Comparison of ENCODE assay signal across 29 cellular contexts in the genomic region with DNA sequence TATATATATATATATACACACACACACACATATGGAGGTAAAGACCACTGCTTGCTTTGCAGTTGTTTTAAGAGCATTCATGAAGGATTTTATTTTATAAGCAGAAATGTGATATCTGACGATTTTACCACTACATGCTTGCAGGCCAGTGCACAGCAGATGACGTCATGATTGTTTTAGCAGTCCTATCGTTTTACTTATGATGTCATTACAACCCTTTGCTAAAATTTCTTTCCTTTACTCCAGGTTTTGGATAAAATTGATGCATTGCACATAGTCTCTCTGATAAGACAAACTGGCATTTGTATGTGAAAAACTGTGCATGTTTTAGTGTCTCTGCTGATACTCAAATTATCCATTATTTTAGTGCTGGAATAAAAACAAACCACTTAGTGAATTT. TPM values are rescaled to one million over a fixed set of nuclear protein-coding genes. Genes with fewer than 3 reads are reported as not detected.
DNase-seq lines count a peak whose midpoint lies in the region; ATAC-seq and TF ChIP-seq lines count a peak whose summit lies in the region.
"Had no signal": no experiment of that assay in that cellular context is flagged by ENCODE, and none has a peak within 500 bp of the region (broad histone marks: within the 10 kb centered on the region; RNA-seq: fewer than 3 reads in every experiment).

No MANE protein-coding gene starts in this region.

- H3K9me3 ChIP-seq in subcutaneous abdominal adipose tissue (ENCODE audit: control insufficient read depth in 5 of 5, low read length in 5 of 5): no peaks in the 10 kb centered on the region
- H3K9me3 ChIP-seq: breast epithelium, suprapubic skin, uterus had no signal

- H3K4me3 ChIP-seq in fibroblast of mammary gland (ENCODE audit: control insufficient read depth, low read depth, low read length): no peak overlapping the region
- H3K4me3 ChIP-seq in subcutaneous abdominal adipose tissue (ENCODE audit: low read depth in 1 of 5, low read length in 5 of 5): no peak overlapping the region
- H3K4me3 ChIP-seq: breast epithelium, suprapubic skin, uterus had no signal

- peaks cover 0 to 62% (median 41%) of the 10 kb centered on the region in 5 donors for H3K4me1 ChIP-seq in subcutaneous abdominal adipose tissue (ENCODE audit: control insufficient read depth in 5 of 5, insufficient read depth in 5 of 5, low read length in 5 of 5)
- H3K4me1 ChIP-seq: uterus had no signal

- H3K36me3 ChIP-seq in subcutaneous abdominal adipose tissue (ENCODE audit: control insufficient read depth in 5 of 5, insufficient read depth in 5 of 5, low read length in 5 of 5): peaks cover 0 to 3% (median 0%) of the 10 kb centered on the region in 5 donors
- H3K36me3 ChIP-seq: breast epithelium, suprapubic skin, uterus, WERI-Rb-1 had no signal

- ATAC-seq in GM21825 (IDR thresholded peaks at IDR 0.05; ENCODE audit: unreplicated experiment): no peak
- ATAC-seq: activated CD8-positive, alpha-beta memory T cell treated with anti-CD3 and anti-CD28 coated beads, Interleukin-2, amount 10 ng/mL, durations not matched to agents 7 days and 5 days; activated T-cell treated with anti-CD3 and anti-CD28 coated beads, Interleukin-2, amount 50 U/mL, for 72 hours; left colon; Panc1; sciatic nerve; stimulated activated naive B cell treated with anti-CD40 and anti-IgM and Interleukin-4, amounts not matched to agents 10 μg/mL and 1 μg/mL and 100 μg/mL, for 72 hours had no signal

- H3K9ac ChIP-seq in subcutaneous abdominal adipose tissue (ENCODE audit: low read length in 5 of 5): no peak overlapping the region

- TF ChIP-seq CTCF in fibroblast of mammary gland (conservative IDR thresholded peaks at IDR 0.05; ENCODE audit: control insufficient read depth, insufficient read depth, low read depth, low read length): no peak

- H3K27me3 ChIP-seq in subcutaneous abdominal adipose tissue (ENCODE audit: control insufficient read depth in 5 of 5, insufficient read depth in 4 of 5, low read length in 5 of 5): no peaks in the 10 kb centered on the region
- H3K27me3 ChIP-seq: breast epithelium, suprapubic skin, uterus had no signal

- peak; percentile 57 for DNase-seq in H4 (ENCODE audit: low spot score)
- peak; percentile 3 for DNase-seq in NCI-H69 (lab: John Stamatoyannopoulos, UW)
- DNase-seq in fibroblast of mammary gland (ENCODE audit: low read depth): peak; percentile 60
- DNase-seq in NCI-H1105 (lab: John Stamatoyannopoulos, UW): no peak
- no peak for DNase-seq in activated CD4-positive, CD25-positive, alpha-beta regulatory T cell treated with anti-CD3 and anti-CD28 coated beads, Interleukin-2, amount 50 U/mL, for 72 hours
- DNase-seq: activated CD4-positive, alpha-beta T cell treated with anti-CD3 and anti-CD28 coated beads, Interleukin-2, amount 10 ng/mL, durations not matched to agents 24 days and 14 days; activated CD8-positive, alpha-beta memory T cell treated with anti-CD3 and anti-CD28 coated beads, Interleukin-2, amount 10 ng/mL, durations not matched to agents 7 days and 5 days; activated naive CD4-positive, alpha-beta T cell treated with anti-CD3 and anti-CD28 coated beads for 36 hours; activated T-cell treated with anti-CD3 and anti-CD28 coated beads, Interleukin-2, amount 50 U/mL, for 72 hours; amniotic stem cell; H9; hippocampal formation; Karpas-422; left colon; mesenchymal stem cell; NCI-H1436 treated with DMSO at 0.1 percent for 48 hours; NCI-H526; SIG-M5; stimulated activated CD4-positive, alpha-beta T cell treated with anti-CD3 and anti-CD28 coated beads, Interleukin-15, amount 100 ng/mL, for 24 hours; stimulated activated naive B cell treated with anti-CD40 and anti-IgM and Interleukin-4, amounts not matched to agents 10 μg/mL and 1 μg/mL and 100 μg/mL, for 72 hours; T-helper 9 cell; uterus; WERI-Rb-1 had no signal

- H3K27ac ChIP-seq in subcutaneous abdominal adipose tissue (ENCODE audit: low read depth, low read length): peak overlapping the region; percentile 38
- H3K27ac ChIP-seq: uterus, WERI-Rb-1 had no signal

RNA-seq across cellular contexts. Expression of a gene that starts 9.2 kb away (rescaled TPM):
- total RNA-seq in H4 (2014; rRNA removed; shearing (Covaris generic)): 12.6 and 16.5 TPM in 2 replicates
- total RNA-seq: activated CD4-positive, alpha-beta T cell treated with anti-CD3 and anti-CD28 coated beads, Interleukin-2, amount 10 ng/mL, durations not matched to agents 24 days and 14 days; activated CD8-positive, alpha-beta memory T cell treated with anti-CD3 and anti-CD28 coated beads, Interleukin-2, amount 10 ng/mL, durations not matched to agents 7 days and 5 days; activated naive CD4-positive, alpha-beta T cell treated with anti-CD3 and anti-CD28 coated beads for 36 hours had no signal

Comparison
In these comparisons a context has a peak if more than half of its experiments do, and no peak if none do; other contexts are left out.
1. DNase-seq: peak in H4 (single experiment), NCI-H69 (single experiment) and fibroblast of mammary gland (single experiment); none in NCI-H1105 (single experiment) and activated CD4-positive, CD25-positive, alpha-beta regulatory T cell treated with anti-CD3 and anti-CD28 coated beads, Interleukin-2, amount 50 U/mL, for 72 hours (single experiment).